ENCODE assay signal across 18 cellular contexts in the genomic region with DNA sequence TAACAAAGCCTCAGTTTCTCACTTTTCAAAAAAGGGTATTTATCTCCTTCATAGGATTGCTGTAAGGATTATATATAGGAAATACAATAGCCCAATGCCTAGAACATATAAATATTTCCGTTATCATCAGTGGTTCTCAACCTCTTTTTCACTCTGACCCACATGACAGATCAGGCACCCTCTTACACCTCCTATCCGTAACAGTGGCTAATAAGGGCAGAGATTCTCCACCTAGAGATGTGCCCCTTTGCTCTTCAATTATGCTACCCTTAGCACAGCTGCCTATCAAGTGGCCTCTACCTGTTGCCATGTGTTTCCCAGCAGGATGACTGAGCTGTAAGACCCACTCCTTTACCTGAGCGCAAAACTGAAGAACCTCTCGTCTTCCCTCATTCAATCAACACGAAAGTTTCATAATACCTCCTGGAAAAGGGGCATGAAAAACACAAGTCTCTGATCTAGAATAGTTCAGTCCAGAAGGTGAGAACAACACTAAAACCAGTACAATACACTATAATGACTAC. TPM values are rescaled to one million over a fixed set of nuclear protein-coding genes. Genes with fewer than 3 reads are reported as not detected.
DNase-seq lines count a peak whose midpoint lies in the region; ATAC-seq and TF ChIP-seq lines count a peak whose summit lies in the region.
"Had no signal": no experiment of that assay in that cellular context is flagged by ENCODE, and none has a peak within 500 bp of the region (broad histone marks: within the 10 kb centered on the region; RNA-seq: fewer than 3 reads in every experiment).

No MANE protein-coding gene starts in this region.

- H3K27ac ChIP-seq in epithelial cell of prostate, result peak overlapping the region; percentile 32
- no peak overlapping the region for H3K27ac ChIP-seq in testis
- H3K27ac ChIP-seq: heart right ventricle had no signal

- H3K36me3 ChIP-seq in testis (ENCODE audit: low read depth, missing control alignments), result no peaks in the 10 kb centered on the region

- no peak for DNase-seq in activated CD4-positive, alpha-beta T cell treated with anti-CD3 and anti-CD28 coated beads for 36 hours
- DNase-seq in activated CD4-positive, alpha-beta T cell treated with anti-CD3 and anti-CD28 coated beads, Interleukin-2, amount 10 ng/mL, durations not matched to agents 7 days and 5 days, result no peak
- DNase-seq in T-helper 17 cell (no peak), epithelial cell of prostate (ENCODE audit: low read depth, low spot score) (no peak), testis (no peak), SKM-1 treated with dmso at 0.1 percent for 144 hours (lab: John Stamatoyannopoulos, UW; ENCODE audit: unreplicated experiment) (no peak)
- DNase-seq: activated CD4-positive, alpha-beta T cell treated with anti-CD3 and anti-CD28 coated beads for 1 hour; activated gamma-delta T cell; heart right ventricle; Kasumi-1; left cardiac atrium; NCI-H1930; NCI-H774; RPMI8226; stimulated activated CD4-positive, alpha-beta T cell treated with anti-CD3 and anti-CD28 coated beads, Interleukin-4, amount 100 ng/mL, for 1 hour had no signal

- no peaks in the 10 kb centered on the region for H3K27me3 ChIP-seq in testis
- H3K27me3 ChIP-seq: heart right ventricle had no signal

- POLR2A ChIA-PET in activated CD4-positive, alpha-beta T cell treated with anti-CD3 and anti-CD28 coated beads for 36 hours (lab: Charles Lee), result interaction anchor here (0.6 to 1.5 kb wide), 4 partner anchors 45 to 526 kb away, joined by 3 to 6 read pairs (median 4); no protein-coding TSS in a partner anchor
- POLR2A ChIA-PET in activated CD4-positive, alpha-beta T cell treated with anti-CD3 and anti-CD28 coated beads, Interleukin-2, amount 10 ng/mL, durations not matched to agents 7 days and 5 days (lab: Charles Lee), result no interaction called here

- intact Hi-C loops in activated CD4-positive, alpha-beta T cell treated with anti-CD3 and anti-CD28 coated beads for 36 hours (cut with DNase I, micrococcal nuclease), result loop anchor here (1.0 to 5.0 kb wide), 3 partner anchors 10 to 308 kb away; a partner anchor contains a TSS
- intact Hi-C loops in testis (cut with DNase I; ENCODE audit: low total_unique reads), result no loop called here

- H3K4me3 ChIP-seq in testis, result no peak overlapping the region
- H3K4me3 ChIP-seq: HAP-1, heart right ventricle had no signal

- no peaks in the 10 kb centered on the region for H3K9me3 Mint-ChIP-seq in activated CD4-positive, alpha-beta T cell treated with anti-CD3 and anti-CD28 coated beads for 36 hours (ENCODE audit: low read depth)
- no peaks in the 10 kb centered on the region for H3K9me3 Mint-ChIP-seq in activated CD4-positive, alpha-beta T cell treated with anti-CD3 and anti-CD28 coated beads, Interleukin-2, amount 10 ng/mL, durations not matched to agents 7 days and 5 days
- H3K9me3 Mint-ChIP-seq in stimulated activated memory B cell treated with anti-CD40 and anti-IgM and Interleukin-4, amounts not matched to agents 10 μg/mL and 1 μg/mL and 100 μg/mL, for 72 hours, result no peaks in the 10 kb centered on the region

- ATAC-seq in activated CD4-positive, alpha-beta T cell treated with anti-CD3 and anti-CD28 coated beads for 36 hours, result no peak
- no peak for ATAC-seq in T-helper 17 cell
- no peak for ATAC-seq in stimulated activated memory B cell treated with anti-CD40 and anti-IgM and Interleukin-4, amounts not matched to agents 10 μg/mL and 1 μg/mL and 100 μg/mL, for 72 hours
- no peak for ATAC-seq in HG03095 (IDR thresholded peaks at IDR 0.05; ENCODE audit: unreplicated experiment)

- H3K4me1 ChIP-seq in testis, result no peaks in the 10 kb centered on the region
- H3K4me1 ChIP-seq: HAP-1 had no signal

- H3K4me1 Mint-ChIP-seq in activated CD4-positive, alpha-beta T cell treated with anti-CD3 and anti-CD28 coated beads for 36 hours, result peaks cover 66% of the 10 kb centered on the region
- H3K4me1 Mint-ChIP-seq in activated CD4-positive, alpha-beta T cell treated with anti-CD3 and anti-CD28 coated beads, Interleukin-2, amount 10 ng/mL, durations not matched to agents 7 days and 5 days, result peaks cover 51% of the 10 kb centered on the region
- H3K4me1 Mint-ChIP-seq in T-helper 17 cell, result peaks cover 49% of the 10 kb centered on the region
- peaks cover 59% of the 10 kb centered on the region for H3K4me1 Mint-ChIP-seq in stimulated activated memory B cell treated with anti-CD40 and anti-IgM and Interleukin-4, amounts not matched to agents 10 μg/mL and 1 μg/mL and 100 μg/mL, for 72 hours

- H3K4me3 Mint-ChIP-seq in activated CD4-positive, alpha-beta T cell treated with anti-CD3 and anti-CD28 coated beads for 36 hours, result no peak overlapping the region
- no peak overlapping the region for H3K4me3 Mint-ChIP-seq in activated CD4-positive, alpha-beta T cell treated with anti-CD3 and anti-CD28 coated beads, Interleukin-2, amount 10 ng/mL, durations not matched to agents 7 days and 5 days
- H3K4me3 Mint-ChIP-seq in T-helper 17 cell, result peak overlapping the region; percentile 77
- H3K4me3 Mint-ChIP-seq in stimulated activated memory B cell treated with anti-CD40 and anti-IgM and Interleukin-4, amounts not matched to agents 10 μg/mL and 1 μg/mL and 100 μg/mL, for 72 hours, result no peak overlapping the region

- WGBS in testis, 2 donors, result 87 to 90% methylated on average over 5 of the region's 5 CpGs

- no peak for TF ChIP-seq CTCF in testis (IDR thresholded peaks at IDR 0.05)

- H3K36me3 Mint-ChIP-seq in activated CD4-positive, alpha-beta T cell treated with anti-CD3 and anti-CD28 coated beads for 36 hours (ENCODE audit: low read depth), result peaks cover 51% of the 10 kb centered on the region
- H3K36me3 Mint-ChIP-seq in activated CD4-positive, alpha-beta T cell treated with anti-CD3 and anti-CD28 coated beads, Interleukin-2, amount 10 ng/mL, durations not matched to agents 7 days and 5 days (ENCODE audit: low read depth), result peaks cover 41% of the 10 kb centered on the region
- peaks cover 10% of the 10 kb centered on the region for H3K36me3 Mint-ChIP-seq in T-helper 17 cell (ENCODE audit: low read depth)
- H3K36me3 Mint-ChIP-seq in stimulated activated memory B cell treated with anti-CD40 and anti-IgM and Interleukin-4, amounts not matched to agents 10 μg/mL and 1 μg/mL and 100 μg/mL, for 72 hours, result peaks cover 42% of the 10 kb centered on the region

- CTCF ChIA-PET in activated CD4-positive, alpha-beta T cell treated with anti-CD3 and anti-CD28 coated beads for 36 hours (lab: Charles Lee), result interaction anchor here (0.7 kb wide), 1 partner anchor 45 kb away, joined by 3 read pairs; no protein-coding TSS in a partner anchor
- CTCF ChIA-PET in activated CD4-positive, alpha-beta T cell treated with anti-CD3 and anti-CD28 coated beads, Interleukin-2, amount 10 ng/mL, durations not matched to agents 7 days and 5 days (lab: Charles Lee), result no interaction called here

- no peaks in the 10 kb centered on the region for H3K27me3 Mint-ChIP-seq in activated CD4-positive, alpha-beta T cell treated with anti-CD3 and anti-CD28 coated beads for 36 hours
- no peaks in the 10 kb centered on the region for H3K27me3 Mint-ChIP-seq in activated CD4-positive, alpha-beta T cell treated with anti-CD3 and anti-CD28 coated beads, Interleukin-2, amount 10 ng/mL, durations not matched to agents 7 days and 5 days
- H3K27me3 Mint-ChIP-seq in T-helper 17 cell, result no peaks in the 10 kb centered on the region
- H3K27me3 Mint-ChIP-seq in stimulated activated memory B cell treated with anti-CD40 and anti-IgM and Interleukin-4, amounts not matched to agents 10 μg/mL and 1 μg/mL and 100 μg/mL, for 72 hours, result no peaks in the 10 kb centered on the region

- H3K27ac Mint-ChIP-seq in activated CD4-positive, alpha-beta T cell treated with anti-CD3 and anti-CD28 coated beads for 36 hours, result peak overlapping the region; percentile 74
- no peak overlapping the region for H3K27ac Mint-ChIP-seq in activated CD4-positive, alpha-beta T cell treated with anti-CD3 and anti-CD28 coated beads, Interleukin-2, amount 10 ng/mL, durations not matched to agents 7 days and 5 days
- H3K27ac Mint-ChIP-seq in T-helper 17 cell, result peak overlapping the region; percentile 85
- peak overlapping the region; percentile 68 for H3K27ac Mint-ChIP-seq in stimulated activated memory B cell treated with anti-CD40 and anti-IgM and Interleukin-4, amounts not matched to agents 10 μg/mL and 1 μg/mL and 100 μg/mL, for 72 hours

- no peak for TF ChIP-seq POLR2A in testis (IDR thresholded peaks at IDR 0.05)

- H3K9me3 ChIP-seq in T-helper 17 cell (ENCODE audit: control insufficient read depth, low read length, poor library complexity, severe bottlenecking) (no peaks in the 10 kb centered on the region), testis (no peaks in the 10 kb centered on the region)
- H3K9me3 ChIP-seq: HAP-1, heart right ventricle had no signal

RNA-seq across cellular contexts. Expression of a gene that starts 10.5 kb away (rescaled TPM):
- 10 to 100 TPM; 87.1 to 91.4 TPM for total RNA-seq in activated CD4-positive, alpha-beta T cell treated with anti-CD3 and anti-CD28 coated beads for 36 hours
- total RNA-seq in activated CD4-positive, alpha-beta T cell treated with anti-CD3 and anti-CD28 coated beads, Interleukin-2, amount 10 ng/mL, durations not matched to agents 7 days and 5 days, result 100 to 1,000 TPM in 1 of 2 experiments, 10 to 100 TPM in 1; 99.3 to 102 TPM
- total RNA-seq in T-helper 17 cell, result 100 to 1,000 TPM; 186 to 202 TPM
- 10 to 100 TPM; 70.5 to 89.0 TPM for total RNA-seq in testis
- polyA plus RNA-seq in testis (ENCODE audit: insufficient read depth, low read depth, low replicate concordance), result 41.3 TPM
